ENCODE assay signal across 8 cellular contexts in the genomic region with DNA sequence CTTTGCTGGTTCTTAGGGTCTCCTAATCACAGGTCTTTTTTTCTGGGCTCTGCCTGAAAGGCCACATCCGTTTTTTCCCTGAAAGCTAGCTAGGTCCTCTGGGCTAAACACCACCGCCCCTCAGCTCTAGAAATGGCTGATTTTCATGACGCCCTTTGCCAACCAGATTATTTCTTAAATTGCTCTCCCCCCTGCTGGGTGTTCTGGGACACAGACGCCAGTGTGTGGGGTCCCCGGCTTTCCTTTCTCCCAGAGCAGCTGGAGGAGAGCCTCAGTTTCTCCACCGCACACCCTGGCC. TPM values are rescaled to one million over a fixed set of nuclear protein-coding genes. Genes with fewer than 3 reads are reported as not detected.
DNase-seq lines count a peak whose midpoint lies in the region; ATAC-seq, FAIRE-seq and TF ChIP-seq lines count a peak whose summit lies in the region.

No MANE protein-coding gene starts in this region.

- H3K36me3 ChIP-seq in Panc1 (ENCODE audit: control insufficient read depth, insufficient read depth, low read length) (no peaks in the 10 kb centered on the region), esophagus squamous epithelium (no peaks in the 10 kb centered on the region)

- CTCF ChIA-PET in Panc1 (lab: Charles Lee) = interaction anchor here (0.6 to 1.4 kb wide), 4 partner anchors 52 to 74 kb away, joined by 3 to 4 read pairs (median 4); no protein-coding TSS in a partner anchor

- TF ChIP-seq CTCF in Panc1 (IDR thresholded peaks at IDR 0.05) (no peak), esophagus squamous epithelium (IDR thresholded peaks at IDR 0.05) (no peak), osteocyte (IDR thresholded peaks at IDR 0.05) (peak; percentile 20)

- H3K9me3 Mint-ChIP-seq in osteocyte (ENCODE audit: unreplicated experiment) = no peaks in the 10 kb centered on the region

- POLR2A ChIA-PET in Panc1 (lab: Charles Lee) = interaction anchor here (1.2 kb wide), 1 partner anchor 31 kb away, joined by 11 read pairs; no protein-coding TSS in a partner anchor

- H3K27me3 ChIP-seq in Panc1 (ENCODE audit: control insufficient read depth, insufficient read depth, low read length) (no peaks in the 10 kb centered on the region), esophagus squamous epithelium (no peaks in the 10 kb centered on the region)

- H3K9me3 ChIP-seq in Panc1 (ENCODE audit: control insufficient read depth, insufficient read depth, low read depth, low read length) (no peaks in the 10 kb centered on the region), esophagus squamous epithelium (no peaks in the 10 kb centered on the region)

- FAIRE-seq in RCC 7860 (lab: Jason Lieb, UNC) = no peak

- no peak for TF ChIP-seq POLR2A in esophagus squamous epithelium (IDR thresholded peaks at IDR 0.05)

- 10 to 23% methylated on average over 4 to 6 of the region's 6 CpGs for WGBS in esophagus squamous epithelium, 2 donors

- H3K27me3 Mint-ChIP-seq in osteocyte (ENCODE audit: unreplicated experiment) = no peaks in the 10 kb centered on the region

- no TSS peak for BruUV-seq in Panc1 (replicated peaks; lab: Mats Ljungman, UMichigan)

- intact Hi-C loops in Panc1 (cut with micrococcal nuclease; ENCODE audit: unreplicated experiment) = no loop called here
- intact Hi-C loops in esophagus squamous epithelium (cut with DNase I) = no loop called here

- H3K36me3 Mint-ChIP-seq in osteocyte (ENCODE audit: unreplicated experiment) = no peaks in the 10 kb centered on the region

- peaks cover 75% of the 10 kb centered on the region for H3K4me1 Mint-ChIP-seq in osteocyte (ENCODE audit: unreplicated experiment)

- peak overlapping the region; percentile 99 for H3K27ac Mint-ChIP-seq in osteocyte (ENCODE audit: unreplicated experiment)

- ATAC-seq in Panc1 (no peak), GM19324 (IDR thresholded peaks at IDR 0.05; ENCODE audit: low FRiP score, unreplicated experiment) (no peak)

- H3K27ac ChIP-seq in Panc1 (ENCODE audit: low read length) (peak overlapping the region; percentile 97), esophagus squamous epithelium (peak overlapping the region; percentile 92 to 99 (median 94))

- H3K4me3 ChIP-seq in Panc1 (ENCODE audit: low read depth in 2 of 2, low read length in 2 of 2) = peak overlapping the region; percentile 46 to 60
- H3K4me3 ChIP-seq in esophagus squamous epithelium = peak overlapping the region; percentile 55 to 86 (median 62)

- H3K4me3 Mint-ChIP-seq in osteocyte (ENCODE audit: unreplicated experiment) = peak overlapping the region; percentile 65

- DNase-seq in DMS114 treated with DMSO at 0.1 percent for 48 hours (lab: John Stamatoyannopoulos, UW; ENCODE audit: unreplicated experiment) (peak; percentile 17), Panc1 (ENCODE audit: low read depth, low spot score) (no peak), esophagus squamous epithelium (lab: John Stamatoyannopoulos, UW) (no peak), osteocyte (ENCODE audit: extremely low spot score, unreplicated experiment) (no peak), RCC 7860 (ENCODE audit: low spot score) (no peak)
- no peak for DNase-seq in effector CD4-positive, alpha-beta T cell
- DNase-seq in NK-92 treated with Interleukin-12 subunit alpha and Interleukin-12 subunit beta, amount 100 ng/mL, for 24 hours (lab: John Stamatoyannopoulos, UW) = no peak

- in situ Hi-C loops in Panc1 (cut with HindIII; ENCODE audit: low pct_unique_long_range_greater_than_20kb, low sequenced_read_pairs) = no loop called here

- H3K4me1 ChIP-seq in Panc1 (ENCODE audit: control insufficient read depth, insufficient read depth, low read length) (peaks cover 62% of the 10 kb centered on the region), esophagus squamous epithelium (peaks cover 65 to 89% (median 77%) of the 10 kb centered on the region in 3 donors)

RNA-seq across cellular contexts. Expression of a gene that starts 45.3 kb away (rescaled TPM):
- total RNA-seq in Panc1 (2021; ENCODE audit: unreplicated experiment) (10.3 TPM), esophagus squamous epithelium (10 to 100 TPM in 2 of 4 donors, 1 to 10 TPM in 2; 2.0 to 17.9 (median 8.6) TPM), osteocyte (2.6 and 3.2 TPM in 2 replicates)
- 10.2 TPM for polyA plus RNA-seq in Panc1 (2012; ENCODE audit: insufficient read length)

RNA-seq across cellular contexts. Expression of a gene that starts 49.6 kb away (rescaled TPM):
- total RNA-seq in Panc1 (2021; ENCODE audit: unreplicated experiment) (120 TPM), esophagus squamous epithelium (100 to 1,000 TPM in 1 of 4 donors, 10 to 100 TPM in 3; 47.1 to 120 (median 71.7) TPM), osteocyte (171 and 179 TPM in 2 replicates)
- 141 TPM for polyA plus RNA-seq in Panc1 (2012; ENCODE audit: insufficient read length)
